22 cellular contexts compared by ENCODE assay signal in the genomic region with DNA sequence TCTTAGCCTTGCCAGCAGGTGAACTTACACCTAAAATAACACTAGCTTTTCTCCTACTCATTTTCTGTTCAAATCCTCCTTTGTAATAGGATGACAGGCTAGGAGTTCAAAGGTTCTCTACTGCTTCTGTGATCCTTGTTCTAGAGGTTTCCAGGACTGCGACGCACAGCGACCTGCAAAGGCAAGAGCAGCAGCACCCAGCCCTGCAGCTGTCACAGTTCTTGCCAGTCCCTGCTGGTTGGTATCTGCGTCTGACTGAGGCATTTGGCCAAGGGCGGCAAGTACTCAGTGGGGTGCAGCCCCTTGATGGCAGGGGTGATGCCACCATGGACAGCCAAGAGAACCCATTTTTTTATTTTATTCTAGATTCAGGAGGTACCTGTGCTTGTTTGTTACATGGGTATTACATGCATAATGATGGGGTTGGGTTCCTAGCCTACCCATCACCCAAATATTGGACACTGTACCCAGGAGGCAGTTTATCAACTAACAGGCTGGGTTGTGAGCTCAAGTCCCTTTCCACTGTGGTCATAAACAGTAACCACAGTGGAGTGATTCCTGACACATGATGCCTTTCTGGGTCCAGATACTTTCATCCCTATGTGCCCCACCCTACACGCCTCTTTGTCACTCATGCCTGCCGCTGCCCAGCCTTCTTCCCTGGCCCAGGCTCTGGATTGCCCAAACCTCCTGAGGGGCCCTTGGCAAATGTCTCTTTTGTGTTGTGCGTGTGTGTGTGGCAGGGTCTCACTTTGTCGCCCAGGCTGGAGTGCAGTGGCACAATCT.
"Had no signal": no experiment of that assay in that cellular context is flagged by ENCODE, and none has a peak within 500 bp of the region (broad histone marks: within the 10 kb centered on the region; RNA-seq: fewer than 3 reads in every experiment).

No MANE protein-coding gene starts in this region.

- H3K4me2 ChIP-seq: hepatocyte had no signal

- H2AFZ ChIP-seq: hepatocyte had no signal

- DNase-seq: cerebellar nuclear complex; effector memory CD8-positive, alpha-beta T cell; esophagus squamous epithelium; foreskin keratinocyte; kidney; left cardiac atrium; left ventricle myocardium inferior; lower lobe of right lung; naive thymus-derived CD8-positive, alpha-beta T cell; spleen; stimulated activated CD4-positive, alpha-beta T cell treated with anti-CD3 and anti-CD28 coated beads, Interleukin-15, amount 100 ng/mL, for 24 hours; stimulated activated CD4-positive, alpha-beta T cell treated with anti-CD3 and anti-CD28 coated beads, Interleukin-1b, Interleukin-23, amount 100 ng/mL, for 48 hours; stimulated activated CD4-positive, alpha-beta T cell treated with anti-CD3 and anti-CD28 coated beads, Interleukin-4, amount 100 ng/mL, for 24 hours; tibial artery; upper lobe of right lung had no signal

- H3K27me3 ChIP-seq: hepatocyte, right atrium auricular region had no signal

- H3K36me3 Mint-ChIP-seq: memory B cell; stimulated activated memory B cell treated with anti-CD40 and anti-IgM and Interleukin-4, amounts not matched to agents 10 μg/mL and 1 μg/mL and 100 μg/mL, for 72 hours had no signal

- H3K27me3 Mint-ChIP-seq: memory B cell; stimulated activated naive CD8-positive, alpha-beta T cell treated with anti-CD3 and anti-CD28 coated beads, Interleukin-15, Interleukin-2, amounts not matched to agents 100 ng/mL and 50 ng/mL, for 24 hours had no signal

- H3K79me2 ChIP-seq: hepatocyte had no signal

- H3K4me1 Mint-ChIP-seq: memory B cell had no signal

- H3K9me3 Mint-ChIP-seq: dendritic cell treated with granulocyte-macrophage colony-stimulating factor and Interleukin-4, amounts not matched to agents 40 ng/mL and 50 ng/mL, for 4 days; effector memory CD8-positive, alpha-beta T cell; memory B cell; naive thymus-derived CD8-positive, alpha-beta T cell; stimulated activated memory B cell treated with anti-CD40 and anti-IgM and Interleukin-4, amounts not matched to agents 10 μg/mL and 1 μg/mL and 100 μg/mL, for 72 hours; stimulated activated naive CD8-positive, alpha-beta T cell treated with anti-CD3 and anti-CD28 coated beads, Interleukin-15, Interleukin-2, amounts not matched to agents 100 ng/mL and 50 ng/mL, for 24 hours had no signal

- H3K27ac ChIP-seq: epithelial cell of prostate, esophagus squamous epithelium, foreskin keratinocyte, hepatocyte, left ventricle myocardium inferior, lower lobe of right lung, right atrium auricular region, spleen, tibial artery, upper lobe of right lung had no signal

- H3K27ac Mint-ChIP-seq: dendritic cell treated with granulocyte-macrophage colony-stimulating factor and Interleukin-4, amounts not matched to agents 40 ng/mL and 50 ng/mL, for 4 days; effector memory CD8-positive, alpha-beta T cell; memory B cell; naive thymus-derived CD8-positive, alpha-beta T cell; stimulated activated memory B cell treated with anti-CD40 and anti-IgM and Interleukin-4, amounts not matched to agents 10 μg/mL and 1 μg/mL and 100 μg/mL, for 72 hours; stimulated activated naive CD8-positive, alpha-beta T cell treated with anti-CD3 and anti-CD28 coated beads, Interleukin-15, Interleukin-2, amounts not matched to agents 100 ng/mL and 50 ng/mL, for 24 hours had no signal

- H3K4me1 ChIP-seq: foreskin keratinocyte had no signal

- H3K4me3 ChIP-seq: esophagus squamous epithelium, hepatocyte, left ventricle myocardium inferior, lower lobe of right lung, right atrium auricular region, spleen, tibial artery, upper lobe of right lung had no signal

- H3K36me3 ChIP-seq: lower lobe of right lung, right atrium auricular region, upper lobe of right lung had no signal

- H3K9me3 ChIP-seq: esophagus squamous epithelium, left ventricle myocardium inferior, lower lobe of right lung, right atrium auricular region, spleen, tibial artery, upper lobe of right lung had no signal

- ATAC-seq: effector memory CD8-positive, alpha-beta T cell; foreskin keratinocyte; left cardiac atrium; lower lobe of right lung; naive thymus-derived CD8-positive, alpha-beta T cell; stimulated activated memory B cell treated with anti-CD40 and anti-IgM and Interleukin-4, amounts not matched to agents 10 μg/mL and 1 μg/mL and 100 μg/mL, for 72 hours; upper lobe of right lung had no signal

- H3K4me3 Mint-ChIP-seq: dendritic cell treated with granulocyte-macrophage colony-stimulating factor and Interleukin-4, amounts not matched to agents 40 ng/mL and 50 ng/mL, for 4 days; effector memory CD8-positive, alpha-beta T cell; memory B cell; naive thymus-derived CD8-positive, alpha-beta T cell; stimulated activated memory B cell treated with anti-CD40 and anti-IgM and Interleukin-4, amounts not matched to agents 10 μg/mL and 1 μg/mL and 100 μg/mL, for 72 hours; stimulated activated naive CD8-positive, alpha-beta T cell treated with anti-CD3 and anti-CD28 coated beads, Interleukin-15, Interleukin-2, amounts not matched to agents 100 ng/mL and 50 ng/mL, for 24 hours had no signal
